In genomic region chr1:8170059-8170835, GRCh38 we compare ENCODE assay signal across 1 cellular context.
TF ChIP-seq lines count a peak whose summit lies in the region.

No MANE protein-coding gene starts in this region.

TF ChIP-seq in H1, 55 proteins besides CTCF, POLR2A, EP300 and RAD21 (continued from another document):
- TF ChIP-seq CHD7 (IDR thresholded peaks at IDR 0.05; ENCODE audit: insufficient replicate concordance, low read length) (no peak), SP1 (IDR thresholded peaks at IDR 0.05; ENCODE audit: low read depth, low read length) (no peak), ATF3 (IDR thresholded peaks at IDR 0.05; ENCODE audit: insufficient read depth, low read depth, low read length) (no peak), TAF1 (IDR thresholded peaks at IDR 0.05; ENCODE audit: low read depth, low read length) (no peak)
